In genomic region chr2:39213015-39213414, GRCh38 we compare ENCODE assay signal across 14 cellular contexts. TPM values are rescaled to one million over a fixed set of nuclear protein-coding genes. Genes with fewer than 3 reads are reported as not detected.
DNase-seq lines count a peak whose midpoint lies in the region; ATAC-seq and TF ChIP-seq lines count a peak whose summit lies in the region.
"Had no signal": no experiment of that assay in that cellular context is flagged by ENCODE, and none has a peak within 500 bp of the region (broad histone marks: within the 10 kb centered on the region; RNA-seq: fewer than 3 reads in every experiment).

No MANE protein-coding gene starts in this region.

- POLR2A ChIA-PET in activated CD4-positive, alpha-beta memory T cell treated with anti-CD3 and anti-CD28 coated beads, Interleukin-2, amount 10 ng/mL, durations not matched to agents 7 days and 5 days (lab: Charles Lee): interaction anchor here (1.1 to 10.3 kb wide), 4 partner anchors 73 to 93 kb away, joined by 3 to 238 read pairs (median 24); partner anchors contain the start of gene SOS1
- POLR2A ChIA-PET in activated CD4-positive, alpha-beta memory T cell treated with anti-CD3 and anti-CD28 coated beads for 36 hours (lab: Charles Lee): no interaction called here
- POLR2A ChIA-PET in activated naive CD8-positive, alpha-beta T cell treated with anti-CD3 and anti-CD28 coated beads, Interleukin-2, amount 10 ng/mL, durations not matched to agents 7 days and 5 days (lab: Charles Lee): interaction anchor here (1.1 to 5.8 kb wide), 3 partner anchors 85 to 93 kb away, joined by 4 to 33 read pairs (median 5); partner anchors contain the start of gene SOS1

- peaks cover 34% of the 10 kb centered on the region for H3K36me3 Mint-ChIP-seq in activated CD4-positive, alpha-beta memory T cell treated with anti-CD3 and anti-CD28 coated beads, Interleukin-2, amount 10 ng/mL, durations not matched to agents 7 days and 5 days (ENCODE audit: low read depth)
- H3K36me3 Mint-ChIP-seq in activated CD4-positive, alpha-beta memory T cell treated with anti-CD3 and anti-CD28 coated beads for 36 hours: no peaks in the 10 kb centered on the region
- H3K36me3 Mint-ChIP-seq in natural killer cell treated with Interleukin-12 subunit alpha and Interleukin-12 subunit beta and Interleukin-15 and Interleukin-18, amount 100 ng/mL, for 72 hours: no peaks in the 10 kb centered on the region
- H3K36me3 Mint-ChIP-seq in natural killer cell: no peaks in the 10 kb centered on the region
- peaks cover 30% of the 10 kb centered on the region for H3K36me3 Mint-ChIP-seq in activated naive CD8-positive, alpha-beta T cell treated with anti-CD3 and anti-CD28 coated beads, Interleukin-2, amount 10 ng/mL, durations not matched to agents 7 days and 5 days
- H3K36me3 Mint-ChIP-seq: CD14-positive monocyte; CD8-positive, alpha-beta T cell had no signal

- no peak for DNase-seq in activated CD4-positive, alpha-beta memory T cell treated with anti-CD3 and anti-CD28 coated beads, Interleukin-2, amount 10 ng/mL, durations not matched to agents 7 days and 5 days
- DNase-seq in activated CD4-positive, alpha-beta memory T cell treated with anti-CD3 and anti-CD28 coated beads for 36 hours: no peak
- no peak for DNase-seq in natural killer cell treated with Interleukin-12 subunit alpha and Interleukin-12 subunit beta and Interleukin-15 and Interleukin-18, amount 100 ng/mL, for 72 hours (ENCODE audit: low spot score)
- DNase-seq in natural killer cell (no peak), GDM1 (lab: John Stamatoyannopoulos, UW) (no peak)
- no peak for DNase-seq in activated naive CD8-positive, alpha-beta T cell treated with anti-CD3 and anti-CD28 coated beads, Interleukin-2, amount 10 ng/mL, durations not matched to agents 7 days and 5 days
- DNase-seq: CD8-positive, alpha-beta T cell; COR-L47; DMS153; DMS79 treated with DMSO at 0.1 percent for 48 hours; EL; GOT3; H9 had no signal

- CTCF ChIA-PET in activated CD4-positive, alpha-beta memory T cell treated with anti-CD3 and anti-CD28 coated beads, Interleukin-2, amount 10 ng/mL, durations not matched to agents 7 days and 5 days (lab: Charles Lee): interaction anchor here (0.9 to 1.8 kb wide), 2 partner anchors 16 to 79 kb away, joined by 3 to 8 read pairs; no protein-coding TSS in a partner anchor
- CTCF ChIA-PET in activated CD4-positive, alpha-beta memory T cell treated with anti-CD3 and anti-CD28 coated beads for 36 hours (lab: Charles Lee): interaction anchor here (1.1 kb wide), 2 partner anchors 15 to 88 kb away, joined by 3 to 4 read pairs; no protein-coding TSS in a partner anchor

- H3K27me3 Mint-ChIP-seq in activated CD4-positive, alpha-beta memory T cell treated with anti-CD3 and anti-CD28 coated beads, Interleukin-2, amount 10 ng/mL, durations not matched to agents 7 days and 5 days: no peaks in the 10 kb centered on the region
- H3K27me3 Mint-ChIP-seq in activated CD4-positive, alpha-beta memory T cell treated with anti-CD3 and anti-CD28 coated beads for 36 hours: no peaks in the 10 kb centered on the region
- no peaks in the 10 kb centered on the region for H3K27me3 Mint-ChIP-seq in natural killer cell treated with Interleukin-12 subunit alpha and Interleukin-12 subunit beta and Interleukin-15 and Interleukin-18, amount 100 ng/mL, for 72 hours
- H3K27me3 Mint-ChIP-seq in natural killer cell (ENCODE audit: low read depth in 2 of 2): no peaks in the 10 kb centered on the region
- no peaks in the 10 kb centered on the region for H3K27me3 Mint-ChIP-seq in activated naive CD8-positive, alpha-beta T cell treated with anti-CD3 and anti-CD28 coated beads, Interleukin-2, amount 10 ng/mL, durations not matched to agents 7 days and 5 days

- no peak for ATAC-seq in natural killer cell treated with Interleukin-12 subunit alpha and Interleukin-12 subunit beta and Interleukin-15 and Interleukin-18, amount 100 ng/mL, for 72 hours
- ATAC-seq in natural killer cell: no peak
- no peak for ATAC-seq in activated naive CD8-positive, alpha-beta T cell treated with anti-CD3 and anti-CD28 coated beads, Interleukin-2, amount 10 ng/mL, durations not matched to agents 7 days and 5 days (ENCODE audit: low read depth)
- ATAC-seq: CD8-positive, alpha-beta T cell had no signal

- H3K27ac Mint-ChIP-seq in activated CD4-positive, alpha-beta memory T cell treated with anti-CD3 and anti-CD28 coated beads, Interleukin-2, amount 10 ng/mL, durations not matched to agents 7 days and 5 days: peak overlapping the region; percentile 8
- H3K27ac Mint-ChIP-seq in activated CD4-positive, alpha-beta memory T cell treated with anti-CD3 and anti-CD28 coated beads for 36 hours: no peak overlapping the region
- H3K27ac Mint-ChIP-seq in natural killer cell treated with Interleukin-12 subunit alpha and Interleukin-12 subunit beta and Interleukin-15 and Interleukin-18, amount 100 ng/mL, for 72 hours: peak overlapping the region; percentile 35 to 91
- H3K27ac Mint-ChIP-seq in natural killer cell: no peak overlapping the region
- H3K27ac Mint-ChIP-seq in activated naive CD8-positive, alpha-beta T cell treated with anti-CD3 and anti-CD28 coated beads, Interleukin-2, amount 10 ng/mL, durations not matched to agents 7 days and 5 days: peak overlapping the region; percentile 39
- H3K27ac Mint-ChIP-seq: CD8-positive, alpha-beta T cell; H9 had no signal

- TF ChIP-seq CTCF in natural killer cell (IDR thresholded peaks at IDR 0.05): no peak

- H3K4me3 Mint-ChIP-seq in activated CD4-positive, alpha-beta memory T cell treated with anti-CD3 and anti-CD28 coated beads, Interleukin-2, amount 10 ng/mL, durations not matched to agents 7 days and 5 days: no peak overlapping the region
- H3K4me3 Mint-ChIP-seq in activated CD4-positive, alpha-beta memory T cell treated with anti-CD3 and anti-CD28 coated beads for 36 hours: no peak overlapping the region
- H3K4me3 Mint-ChIP-seq in natural killer cell treated with Interleukin-12 subunit alpha and Interleukin-12 subunit beta and Interleukin-15 and Interleukin-18, amount 100 ng/mL, for 72 hours: peak overlapping the region; percentile 7
- H3K4me3 Mint-ChIP-seq in natural killer cell: no peak overlapping the region
- no peak overlapping the region for H3K4me3 Mint-ChIP-seq in activated naive CD8-positive, alpha-beta T cell treated with anti-CD3 and anti-CD28 coated beads, Interleukin-2, amount 10 ng/mL, durations not matched to agents 7 days and 5 days
- H3K4me3 Mint-ChIP-seq: CD14-positive monocyte; CD8-positive, alpha-beta T cell; H9 had no signal

- intact Hi-C loops in activated CD4-positive, alpha-beta memory T cell treated with anti-CD3 and anti-CD28 coated beads for 36 hours (cut with micrococcal nuclease): loop anchor here (10.0 kb wide), 1 partner anchor 548 kb away; the partner anchor contains the start of gene GALM
- intact Hi-C loops in natural killer cell (cut with micrococcal nuclease): no loop called here

- H3K9me3 Mint-ChIP-seq in activated CD4-positive, alpha-beta memory T cell treated with anti-CD3 and anti-CD28 coated beads, Interleukin-2, amount 10 ng/mL, durations not matched to agents 7 days and 5 days: peaks cover 3% of the 10 kb centered on the region
- no peaks in the 10 kb centered on the region for H3K9me3 Mint-ChIP-seq in activated CD4-positive, alpha-beta memory T cell treated with anti-CD3 and anti-CD28 coated beads for 36 hours
- H3K9me3 Mint-ChIP-seq in natural killer cell treated with Interleukin-12 subunit alpha and Interleukin-12 subunit beta and Interleukin-15 and Interleukin-18, amount 100 ng/mL, for 72 hours: no peaks in the 10 kb centered on the region
- H3K9me3 Mint-ChIP-seq in natural killer cell: no peaks in the 10 kb centered on the region
- H3K9me3 Mint-ChIP-seq in activated naive CD8-positive, alpha-beta T cell treated with anti-CD3 and anti-CD28 coated beads, Interleukin-2, amount 10 ng/mL, durations not matched to agents 7 days and 5 days: peaks cover 2% of the 10 kb centered on the region

- H3K4me1 Mint-ChIP-seq in activated CD4-positive, alpha-beta memory T cell treated with anti-CD3 and anti-CD28 coated beads, Interleukin-2, amount 10 ng/mL, durations not matched to agents 7 days and 5 days: peaks cover 60% of the 10 kb centered on the region
- H3K4me1 Mint-ChIP-seq in activated CD4-positive, alpha-beta memory T cell treated with anti-CD3 and anti-CD28 coated beads for 36 hours (ENCODE audit: low read depth): peaks cover 48% of the 10 kb centered on the region
- peaks cover 47 to 55% of the 10 kb centered on the region in 2 donors for H3K4me1 Mint-ChIP-seq in natural killer cell treated with Interleukin-12 subunit alpha and Interleukin-12 subunit beta and Interleukin-15 and Interleukin-18, amount 100 ng/mL, for 72 hours (ENCODE audit: low read depth in 2 of 2)
- H3K4me1 Mint-ChIP-seq in natural killer cell: peaks cover 32 to 34% of the 10 kb centered on the region in 2 donors
- peaks cover 56% of the 10 kb centered on the region for H3K4me1 Mint-ChIP-seq in activated naive CD8-positive, alpha-beta T cell treated with anti-CD3 and anti-CD28 coated beads, Interleukin-2, amount 10 ng/mL, durations not matched to agents 7 days and 5 days
- H3K4me1 Mint-ChIP-seq: H9 had no signal

RNA-seq across cellular contexts. Expression of gene CDKL4, which starts 30.8 kb away (rescaled TPM):
- under 1 TPM in 1 of 2 experiments, not detected in 1; 0.25 TPM for total RNA-seq in activated CD4-positive, alpha-beta memory T cell treated with anti-CD3 and anti-CD28 coated beads, Interleukin-2, amount 10 ng/mL, durations not matched to agents 7 days and 5 days
- under 1 TPM; 0.14 to 0.22 TPM for total RNA-seq in activated CD4-positive, alpha-beta memory T cell treated with anti-CD3 and anti-CD28 coated beads for 36 hours
- not detected for total RNA-seq in natural killer cell treated with Interleukin-12 subunit alpha and Interleukin-12 subunit beta and Interleukin-15 and Interleukin-18, amount 100 ng/mL, for 72 hours
- not detected for total RNA-seq in natural killer cell
- total RNA-seq in activated naive CD8-positive, alpha-beta T cell treated with anti-CD3 and anti-CD28 coated beads, Interleukin-2, amount 10 ng/mL, durations not matched to agents 7 days and 5 days: 1 to 10 TPM in 1 of 2 experiments, under 1 TPM in 1; 0.50 to 1.2 TPM
- total RNA-seq: CD8-positive, alpha-beta T cell; H9 had no signal

Comparison
In these comparisons a context has a peak if more than half of its experiments do, and no peak if none do; other contexts are left out.
1. H3K27ac Mint-ChIP-seq: peak in activated CD4-positive, alpha-beta memory T cell treated with anti-CD3 and anti-CD28 coated beads, Interleukin-2, amount 10 ng/mL, durations not matched to agents 7 days and 5 days (single experiment), natural killer cell treated with Interleukin-12 subunit alpha and Interleukin-12 subunit beta and Interleukin-15 and Interleukin-18, amount 100 ng/mL, for 72 hours (2 of 2) and activated naive CD8-positive, alpha-beta T cell treated with anti-CD3 and anti-CD28 coated beads, Interleukin-2, amount 10 ng/mL, durations not matched to agents 7 days and 5 days (single experiment); none in activated CD4-positive, alpha-beta memory T cell treated with anti-CD3 and anti-CD28 coated beads for 36 hours (single experiment) and natural killer cell (0 of 2).